17 cellular contexts compared by ENCODE assay signal in the genomic region with DNA sequence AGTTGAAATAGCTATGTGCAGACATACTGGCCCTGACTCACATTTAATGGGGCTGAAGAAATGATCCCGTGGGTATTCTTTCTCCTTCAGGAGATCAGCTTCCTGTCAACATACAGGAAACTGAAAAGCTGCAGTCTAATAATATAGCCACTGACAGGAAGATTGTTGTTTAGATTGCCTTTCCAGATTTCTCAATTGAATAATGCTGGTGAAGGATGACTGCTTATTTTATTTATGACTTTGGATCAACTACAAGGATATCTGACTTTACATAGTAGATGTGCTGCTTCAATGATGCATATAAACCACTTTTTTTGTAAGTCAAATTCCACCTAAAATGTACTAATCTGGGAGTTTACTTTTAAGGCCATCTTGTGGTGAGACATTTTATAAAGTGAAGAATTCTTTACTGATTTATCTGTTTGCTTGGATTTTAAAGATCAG.
DNase-seq lines count a peak whose midpoint lies in the region; FAIRE-seq and TF ChIP-seq lines count a peak whose summit lies in the region.
"Had no signal": no experiment of that assay in that cellular context is flagged by ENCODE, and none has a peak within 500 bp of the region (broad histone marks: within the 10 kb centered on the region; RNA-seq: fewer than 3 reads in every experiment).

No MANE protein-coding gene starts in this region.

- H3K4me2 ChIP-seq in OCI-LY3 (ENCODE audit: low read length), result no peak overlapping the region
- H3K4me2 ChIP-seq in endothelial cell of umbilical vein (ENCODE audit: insufficient read depth, low read length), result peak overlapping the region; percentile 52
- H3K4me2 ChIP-seq in trophoblast cell (ENCODE audit: low read length), result no peak overlapping the region

- H4K20me1 ChIP-seq in OCI-LY3 (ENCODE audit: insufficient read depth, low read length), result no peaks in the 10 kb centered on the region
- H4K20me1 ChIP-seq in endothelial cell of umbilical vein (replicated peaks; ENCODE audit: control insufficient read depth, extremely low read depth, insufficient read depth, low read length), result no peaks in the 10 kb centered on the region

- CTCF ChIA-PET in endothelial cell of umbilical vein (lab: Charles Lee), result interaction anchor here (0.7 to 3.6 kb wide), 12 partner anchors 10 to 199 kb away, joined by 3 to 22 read pairs (median 4); no protein-coding TSS in a partner anchor

- H3K4me1 ChIP-seq in OCI-LY3 (ENCODE audit: low read length), result 0 out of 2 replicates have a peak, but pooled peaks cover 4% of the 10 kb centered on the region
- H3K4me1 ChIP-seq in endothelial cell of umbilical vein (ENCODE audit: control insufficient read depth, extremely low read depth, insufficient read depth, low read length), result peaks cover 13% of the 10 kb centered on the region
- H3K4me1 ChIP-seq in trophoblast cell (ENCODE audit: control insufficient read depth in 1 of 2, insufficient read depth in 2 of 2, low read length in 2 of 2), result peaks cover 2 to 7% of the 10 kb centered on the region in 2 experiments

- no peak for TF ChIP-seq POLR2A in endothelial cell of umbilical vein (IDR thresholded peaks at IDR 0.05; ENCODE audit: low read depth, low read length)

- no peak overlapping the region for H3K23ac ChIP-seq in trophoblast cell (ENCODE audit: low read length)

- WGBS in trophoblast cell (ENCODE audit: extremely low coverage, insufficient coverage, insufficient read length), result no CpG with 5 or more reads among the region's 1 CpG

- no peak overlapping the region for H4K12ac ChIP-seq in trophoblast cell (ENCODE audit: low read depth, low read length)

- dilution Hi-C loops in endothelial cell of umbilical vein (cut with MboI; ENCODE audit: extremely low pct_ligation_motif_present, low sequenced_read_pairs), result no loop called here

- DNase-seq in Daoy (ENCODE audit: low read depth) (peak; percentile 57), endothelial cell of umbilical vein (ENCODE audit: low read depth, low spot score) (peak; percentile 77), trophoblast cell (peak; percentile 27 to 39), H7 (no peak), AML-193 (lab: John Stamatoyannopoulos, UW) (no peak)
- DNase-seq in effector CD4-positive, alpha-beta T cell, result no peak
- DNase-seq in activated CD4-positive, alpha-beta T cell treated with anti-CD3 and anti-CD28 coated beads for 4 hours, result no peak
- DNase-seq: activated CD8-positive, alpha-beta memory T cell treated with anti-CD3 and anti-CD28 coated beads for 24 hours; activated naive CD8-positive, alpha-beta T cell treated with anti-CD3 and anti-CD28 coated beads, Interleukin-2, amount 10 ng/mL, durations not matched to agents 7 days and 5 days; DMS79 treated with DMSO at 0.1 percent for 48 hours; H9; islet precursor cell; KG1; NCI-H345; stimulated activated CD4-positive, alpha-beta T cell treated with anti-CD3 and anti-CD28 coated beads, Interleukin-2, amount 100 ng/mL, for 24 hours had no signal

- H2BK5ac ChIP-seq in trophoblast cell (ENCODE audit: low read depth, low read length, poor library complexity), result no peak overlapping the region

- no peak overlapping the region for H2BK12ac ChIP-seq in trophoblast cell (ENCODE audit: low read length)

- H3K9ac ChIP-seq in OCI-LY3 (ENCODE audit: low read length), result no peak overlapping the region
- no peak overlapping the region for H3K9ac ChIP-seq in endothelial cell of umbilical vein (replicated peaks; ENCODE audit: extremely low read depth, insufficient read depth, low read length)
- no peak overlapping the region for H3K9ac ChIP-seq in trophoblast cell (ENCODE audit: low read length)

- no peaks in the 10 kb centered on the region for H3K9me1 ChIP-seq in endothelial cell of umbilical vein (replicated peaks; ENCODE audit: control insufficient read depth, extremely low read depth, insufficient read depth, low read length)

- peaks cover 43% of the 10 kb centered on the region for H3K27me3 ChIP-seq in OCI-LY3 (ENCODE audit: low read depth, low read length)
- peaks cover 0 to 3% of the 10 kb centered on the region in 2 experiments for H3K27me3 ChIP-seq in endothelial cell of umbilical vein (ENCODE audit: control insufficient read depth in 2 of 2, insufficient read depth in 2 of 2, low read length in 2 of 2)
- no peaks in the 10 kb centered on the region for H3K27me3 ChIP-seq in trophoblast cell (ENCODE audit: insufficient read depth, low read length)
- H3K27me3 ChIP-seq in H7 (ENCODE audit: control insufficient read depth, insufficient read depth, low read length), result no peaks in the 10 kb centered on the region

- POLR2A ChIA-PET in endothelial cell of umbilical vein (lab: Charles Lee), result interaction anchor here (1.2 kb wide), 1 partner anchor 14 kb away, joined by 4 read pairs; no protein-coding TSS in a partner anchor

- H4K8ac ChIP-seq in trophoblast cell (ENCODE audit: low read depth, low read length), result no peak overlapping the region

- H3K14ac ChIP-seq in trophoblast cell (ENCODE audit: low read length), result no peak overlapping the region

- intact Hi-C loops in endothelial cell of umbilical vein (cut with micrococcal nuclease), result loop anchor here (1.0 kb wide), 1 partner anchor 14 kb away; no protein-coding TSS in a partner anchor

- H2BK120ac ChIP-seq in trophoblast cell (ENCODE audit: insufficient read depth, low read length, poor library complexity), result no peak overlapping the region

- H4K91ac ChIP-seq in trophoblast cell (ENCODE audit: low read depth, low read length), result no peak overlapping the region

- no peak overlapping the region for H2AFZ ChIP-seq in OCI-LY3 (ENCODE audit: low read depth, low read length)
- H2AFZ ChIP-seq in endothelial cell of umbilical vein (ENCODE audit: low read depth, low read length), result no peak overlapping the region
- H2AFZ ChIP-seq in trophoblast cell (ENCODE audit: insufficient read depth, low read length, poor library complexity), result no peak overlapping the region

- H3K27ac ChIP-seq in OCI-LY3 (ENCODE audit: low read length) (no peak overlapping the region), endothelial cell of umbilical vein (ENCODE audit: insufficient read depth, low read depth, low read length) (no peak overlapping the region), trophoblast cell (ENCODE audit: low read depth, low read length) (no peak overlapping the region)

- no TSS peak for BruUV-seq in endothelial cell of umbilical vein (replicated peaks; lab: Mats Ljungman, UMichigan)

- H3K4me3 ChIP-seq in OCI-LY3 (ENCODE audit: low read length), result no peak overlapping the region
- no peak overlapping the region for H3K4me3 ChIP-seq in endothelial cell of umbilical vein (replicated peaks in 1 of 3; ENCODE audit: insufficient read depth in 1 of 3, low read depth in 1 of 3, low read length in 3 of 3)
- no peak overlapping the region for H3K4me3 ChIP-seq in trophoblast cell (ENCODE audit: low read depth, low read length)
- H3K4me3 ChIP-seq in H7 (ENCODE audit: insufficient read depth, low read depth, low read length), result no peak overlapping the region

- H2AK5ac ChIP-seq in trophoblast cell (ENCODE audit: low read length), result no peak overlapping the region

- no peaks in the 10 kb centered on the region for H3K9me3 ChIP-seq in OCI-LY3 (ENCODE audit: insufficient read depth, low read length)
- H3K9me3 ChIP-seq in endothelial cell of umbilical vein (replicated peaks; ENCODE audit: control insufficient read depth, insufficient read depth, low read length), result no peaks in the 10 kb centered on the region
- H3K9me3 ChIP-seq in trophoblast cell (ENCODE audit: insufficient read depth, low read depth, low read length), result no peaks in the 10 kb centered on the region

- no peaks in the 10 kb centered on the region for H3K79me2 ChIP-seq in OCI-LY3 (ENCODE audit: low read length)
- no peaks in the 10 kb centered on the region for H3K79me2 ChIP-seq in endothelial cell of umbilical vein (ENCODE audit: control insufficient read depth, insufficient read depth, low read length)
- H3K79me2 ChIP-seq in trophoblast cell (ENCODE audit: control insufficient read depth, insufficient read depth, low read length, poor library complexity), result no peaks in the 10 kb centered on the region

- no peak overlapping the region for H3K18ac ChIP-seq in trophoblast cell (ENCODE audit: low read length)

- H3K4ac ChIP-seq in trophoblast cell (ENCODE audit: low read depth, low read length), result no peak overlapping the region

- peak; percentile 92 for FAIRE-seq in endothelial cell of umbilical vein (lab: Jason Lieb, UNC)
- FAIRE-seq: endometrium had no signal

- no peaks in the 10 kb centered on the region for H3K36me3 ChIP-seq in OCI-LY3 (replicated peaks; ENCODE audit: low read depth, low read length)
- no peaks in the 10 kb centered on the region for H3K36me3 ChIP-seq in endothelial cell of umbilical vein (ENCODE audit: control insufficient read depth in 2 of 2, extremely low read depth in 1 of 2, insufficient read depth in 2 of 2, low read length in 2 of 2)
- H3K36me3 ChIP-seq in trophoblast cell (ENCODE audit: control insufficient read depth in 1 of 2, insufficient read depth in 2 of 2, low read length in 2 of 2), result no peaks in the 10 kb centered on the region
- no peaks in the 10 kb centered on the region for H3K36me3 ChIP-seq in H7 (replicated peaks; ENCODE audit: control insufficient read depth, insufficient read depth, low read length)

- H3K79me1 ChIP-seq in trophoblast cell (ENCODE audit: low read length), result peaks cover 4% of the 10 kb centered on the region

- TF ChIP-seq CTCF in OCI-LY3 (IDR thresholded peaks at IDR 0.05; ENCODE audit: low read depth, low read length) (peak; percentile 22; the same call in 1 of the 2 replicates), endothelial cell of umbilical vein (IDR thresholded peaks at IDR 0.05; ENCODE audit: extremely low read depth in 1 of 2, insufficient read depth in 1 of 2, low read depth in 1 of 2, low read length in 2 of 2) (no peak)

TF ChIP-seq in endothelial cell of umbilical vein, 7 proteins besides CTCF, POLR2A, EP300 and RAD21:
- TF ChIP-seq, protein P1, sequence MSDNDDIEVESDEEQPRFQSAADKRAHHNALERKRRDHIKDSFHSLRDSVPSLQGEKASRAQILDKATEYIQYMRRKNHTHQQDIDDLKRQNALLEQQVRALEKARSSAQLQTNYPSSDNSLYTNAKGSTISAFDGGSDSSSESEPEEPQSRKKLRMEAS (IDR thresholded peaks at IDR 0.05; ENCODE audit: insufficient read depth, insufficient read length), result no peak
- TF ChIP-seq MYC (IDR thresholded peaks at IDR 0.05; ENCODE audit: low read depth, low read length), result no peak
- peak; percentile 50 for TF ChIP-seq GATA2 (IDR thresholded peaks at IDR 0.05; ENCODE audit: insufficient read depth, insufficient read length, low read depth, low read length)
- peak; percentile 16 for TF ChIP-seq JUN (IDR thresholded peaks at IDR 0.05; ENCODE audit: borderline replicate concordance, insufficient read depth, insufficient read length, low read depth)
- peak; percentile 41 for TF ChIP-seq FOS (IDR thresholded peaks at IDR 0.05; ENCODE audit: borderline replicate concordance, insufficient read depth, low read length)
- peak; percentile 51 for TF ChIP-seq POLR2AphosphoS5 (IDR thresholded peaks at IDR 0.05; ENCODE audit: insufficient read depth, low read depth, low read length)
- no peak for TF ChIP-seq EZH2 (IDR thresholded peaks at IDR 0.05; ENCODE audit: borderline replicate concordance, low read depth, low read length, severe bottlenecking)

Comparison
In these comparisons a context has a peak if more than half of its experiments do, and no peak if none do; other contexts are left out.
1. DNase-seq: peak in Daoy (single experiment), endothelial cell of umbilical vein (single experiment) and trophoblast cell (2 of 2); none in H7 (single experiment), AML-193 (0 of 2), effector CD4-positive, alpha-beta T cell (single experiment) and activated CD4-positive, alpha-beta T cell treated with anti-CD3 and anti-CD28 coated beads for 4 hours (0 of 2).